Comparison of ENCODE assay signal across 8 cellular contexts in genomic region chr17:67221062-67221998, GRCh38. TPM values are rescaled to one million over a fixed set of nuclear protein-coding genes. Genes with fewer than 3 reads are reported as not detected.
A peak's percentile ranks its signal among the peaks of the same experiment; 100 is the strongest.
DNase-seq lines count a peak whose midpoint lies in the region; ATAC-seq and TF ChIP-seq lines count a peak whose summit lies in the region.

No MANE protein-coding gene starts in this region.

- ATAC-seq in foreskin keratinocyte (peak; percentile 63), GM21619 (IDR thresholded peaks at IDR 0.05; ENCODE audit: unreplicated experiment) (no peak)

- no peak overlapping the region for H2AFZ ChIP-seq in KMS-11 (ENCODE audit: low read depth)

- H3K4me2 ChIP-seq in KMS-11, result no peak overlapping the region

- peak; percentile 63 for TF ChIP-seq CTCF in KMS-11 (conservative IDR thresholded peaks at IDR 0.05; ENCODE audit: low read depth, low read length)
- TF ChIP-seq CTCF in foreskin keratinocyte (conservative IDR thresholded peaks at IDR 0.05), result peak; percentile 68
- TF ChIP-seq CTCF in coronary artery (IDR thresholded peaks at IDR 0.05), result no peak

- peaks cover 12% of the 10 kb centered on the region for H4K20me1 ChIP-seq in KMS-11 (ENCODE audit: insufficient read depth)

- no peak overlapping the region for H3K27ac ChIP-seq in KMS-11
- H3K27ac ChIP-seq in foreskin keratinocyte, result no peak overlapping the region
- no peak overlapping the region for H3K27ac ChIP-seq in coronary artery

- DNase-seq in ELF-1 (ENCODE audit: low read depth, low spot score) (peak; percentile 53), T-helper 9 cell (peak; percentile 16), foreskin keratinocyte (peak in 1 of 2 donors; percentile 44), pulmonary artery endothelial cell (ENCODE audit: low read depth, low spot score) (peak; percentile 15), cerebellar nuclear complex (lab: John Stamatoyannopoulos, UW) (no peak), coronary artery (ENCODE audit: low spot score) (no peak)

- no peak overlapping the region for H3K9ac ChIP-seq in KMS-11

- no peak overlapping the region for H3K4me3 ChIP-seq in KMS-11 (IDR thresholded peaks at IDR 0.05; ENCODE audit: insufficient read depth, low read depth, low read length)
- no peak overlapping the region for H3K4me3 ChIP-seq in coronary artery

- H3K79me2 ChIP-seq in KMS-11 (ENCODE audit: insufficient read depth, low read depth), result peaks cover 68% of the 10 kb centered on the region

- H3K27me3 ChIP-seq in KMS-11 (ENCODE audit: insufficient read depth, low read depth) (no peaks in the 10 kb centered on the region), foreskin keratinocyte (no peaks in the 10 kb centered on the region)

- 0 out of 2 replicates have a peak, but pooled peaks cover 5% of the 10 kb centered on the region for H3K36me3 ChIP-seq in KMS-11 (ENCODE audit: insufficient read depth)

- peaks cover 6% of the 10 kb centered on the region for H3K4me1 ChIP-seq in KMS-11 (ENCODE audit: low read depth, poor library complexity, severe bottlenecking)
- H3K4me1 ChIP-seq in foreskin keratinocyte, result peaks cover 8% of the 10 kb centered on the region

RNA-seq across cellular contexts. Expression of gene HELZ, which starts 23.7 kb away (rescaled TPM):
- total RNA-seq in foreskin keratinocyte (25.5 and 30.2 TPM in 2 replicates), pulmonary artery endothelial cell (28.8 and 61.2 TPM in 2 replicates)
- polyA plus RNA-seq in foreskin keratinocyte, result 2.1 and 2.3 TPM in 2 replicates

Comparison
In these comparisons a context has a peak if more than half of its experiments do, and no peak if none do; other contexts are left out.
1. DNase-seq: peak in ELF-1 (single experiment), T-helper 9 cell (single experiment) and pulmonary artery endothelial cell (single experiment); none in cerebellar nuclear complex (0 of 2) and coronary artery (single experiment).